In the genomic region with DNA sequence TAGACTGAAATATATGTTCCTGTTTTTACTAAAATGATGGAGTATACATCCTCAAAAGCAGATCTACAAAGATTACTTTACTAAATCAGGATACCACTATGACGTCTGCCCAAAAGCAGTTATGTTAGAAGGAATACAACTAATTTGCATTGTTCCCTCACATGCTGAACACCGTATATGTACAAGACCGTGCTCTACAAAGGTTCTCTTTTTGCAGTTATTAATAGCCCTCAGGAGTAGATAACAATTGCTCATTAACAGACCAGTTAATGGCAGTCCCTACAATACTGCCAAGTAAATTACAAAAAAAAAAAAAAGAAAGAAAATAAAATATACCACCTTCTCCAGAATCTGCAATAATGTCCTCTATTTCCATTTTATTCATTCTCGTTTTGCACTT, we compare ENCODE assay signal across 19 cellular contexts.
"Had no signal": no experiment of that assay in that cellular context is flagged by ENCODE, and none has a peak within 500 bp of the region (broad histone marks: within the 10 kb centered on the region; RNA-seq: fewer than 3 reads in every experiment).

No MANE protein-coding gene starts in this region.

- H3K27ac ChIP-seq: gastrocnemius medialis, hepatocyte, neutrophil, parathyroid adenoma, skin epidermis, tibial nerve had no signal

- H3K4me1 ChIP-seq: parathyroid adenoma had no signal

- H3K4me3 ChIP-seq: gastrocnemius medialis, hepatocyte, skin epidermis, tibial nerve had no signal

- H3K36me3 ChIP-seq: gastrocnemius medialis, neutrophil, tibial nerve had no signal

- ATAC-seq: activated naive CD8-positive, alpha-beta T cell treated with anti-CD3 and anti-CD28 coated beads, Interleukin-2, amount 50 U/mL, for 24 hours; effector memory CD8-positive, alpha-beta T cell; gastrocnemius medialis; natural killer cell had no signal

- H3K9me3 ChIP-seq: gastrocnemius medialis, neutrophil, tibial nerve had no signal

- DNase-seq: activated CD4-positive, alpha-beta T cell treated with anti-CD3 and anti-CD28 coated beads, Interleukin-2, amount 10 ng/mL, durations not matched to agents 24 days and 14 days; activated CD4-positive, CD25-positive, alpha-beta regulatory T cell; activated naive CD4-positive, alpha-beta T cell; activated naive CD8-positive, alpha-beta T cell treated with anti-CD3 and anti-CD28 coated beads, Interleukin-2, amount 50 U/mL, for 24 hours; aorta; dermis blood vessel endothelial cell; effector memory CD8-positive, alpha-beta T cell; gastrocnemius medialis; islet precursor cell; natural killer cell; stimulated activated CD4-positive, alpha-beta T cell treated with anti-CD3 and anti-CD28 coated beads, Interleukin-15, amount 100 ng/mL, for 24 hours; stimulated activated CD4-positive, alpha-beta T cell treated with anti-CD3 and anti-CD28 coated beads, Interleukin-4, amount 100 ng/mL, for 1 hour; stimulated activated naive CD4-positive, alpha-beta T cell; SW 1271 had no signal

- H3K27me3 ChIP-seq: gastrocnemius medialis, hepatocyte, neutrophil, tibial nerve had no signal
